ENCODE assay signal across 1 cellular context in the genomic region with DNA sequence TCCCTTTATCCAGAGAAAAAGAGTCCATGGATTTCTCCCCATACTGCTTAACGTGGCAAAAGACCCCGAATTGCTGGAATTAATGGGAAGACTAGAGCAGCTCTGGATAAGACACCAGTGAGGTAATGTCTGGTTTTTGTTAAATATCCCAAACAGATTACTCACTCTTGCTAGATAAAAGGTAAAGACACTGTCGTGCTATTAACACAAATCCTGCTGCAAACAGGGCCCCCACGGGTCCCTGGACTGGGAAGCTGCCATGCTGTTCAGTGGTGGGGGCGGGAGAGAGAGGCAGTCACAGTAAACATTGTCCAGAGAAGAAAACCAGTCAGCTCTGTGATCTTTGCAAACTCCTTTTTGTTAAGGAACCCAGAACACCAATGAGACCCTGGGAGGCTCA.
TF ChIP-seq lines count a peak whose summit lies in the region.

No MANE protein-coding gene starts in this region.

TF ChIP-seq in HEK293, 187 proteins besides CTCF, POLR2A, EP300 and RAD21 (continued from another document):
- TF ChIP-seq ZBTB20 (tag by site-specific recombination; IDR thresholded peaks at IDR 0.05) (peak; percentile 77), ZNF626 (tag by site-specific recombination; IDR thresholded peaks at IDR 0.05) (no peak), BCL11A (tag by site-specific recombination; IDR thresholded peaks at IDR 0.05; ENCODE audit: low read depth) (no peak), ZNF514 (tag by site-specific recombination; IDR thresholded peaks at IDR 0.05) (no peak), EGR2 (tag by site-specific recombination; IDR thresholded peaks at IDR 0.05; ENCODE audit: low read depth) (no peak), RBAK (tag by site-specific recombination; IDR thresholded peaks at IDR 0.05) (no peak), ZNF629 (tag by site-specific recombination; IDR thresholded peaks at IDR 0.05) (0 out of 2 replicates have a peak, but pooled peaks have one; percentile 47), PATZ1 (tag by site-specific recombination; IDR thresholded peaks at IDR 0.05) (peak; percentile 50), MEIS1 (CRISPR knock-in tag; IDR thresholded peaks at IDR 0.05; ENCODE audit: borderline replicate concordance) (no peak), ZNF146 (tag by site-specific recombination; IDR thresholded peaks at IDR 0.05) (no peak), KLF16 (tag by site-specific recombination; IDR thresholded peaks at IDR 0.05) (peak; percentile 61; the same call in 1 of the 2 replicates), ZNF501 (tag by site-specific recombination; IDR thresholded peaks at IDR 0.05) (no peak), ZNF623 (tag by site-specific recombination; IDR thresholded peaks at IDR 0.05) (no peak), ZNF114 (tag by site-specific recombination; IDR thresholded peaks at IDR 0.05) (no peak), ZSCAN16 (tag by site-specific recombination; IDR thresholded peaks at IDR 0.05) (no peak), ZBTB48 (tag by site-specific recombination; IDR thresholded peaks at IDR 0.05) (peak; percentile 37; the same call in 1 of the 2 replicates), ZNF610 (tag by site-specific recombination; IDR thresholded peaks at IDR 0.05; ENCODE audit: borderline replicate concordance) (no peak), ZBTB21 (tag by site-specific recombination; IDR thresholded peaks at IDR 0.05) (no peak), ZNF664 (tag by site-specific recombination; IDR thresholded peaks at IDR 0.05) (no peak), ZNF571 (tag by site-specific recombination; IDR thresholded peaks at IDR 0.05) (no peak), ZNF248 (tag by site-specific recombination; IDR thresholded peaks at IDR 0.05) (no peak), ZNF692 (tag by site-specific recombination; IDR thresholded peaks at IDR 0.05) (0 out of 2 replicates have a peak, but pooled peaks have one; percentile 51), ZNF366 (tag by site-specific recombination; conservative IDR thresholded peaks at IDR 0.05) (peak; percentile 63; the same call in 1 of the 2 replicates), ZNF280C (tag by site-specific recombination; IDR thresholded peaks at IDR 0.05) (no peak), KLF8 (tag by site-specific recombination; IDR thresholded peaks at IDR 0.05) (peak; percentile 14; the same call in 1 of the 2 replicates), ZNF175 (tag by site-specific recombination; IDR thresholded peaks at IDR 0.05) (no peak), GLIS2 (tag by site-specific recombination; IDR thresholded peaks at IDR 0.05) (peak; percentile 39; the same call in 1 of the 2 replicates), ZNF791 (tag by site-specific recombination; IDR thresholded peaks at IDR 0.05) (no peak)
- TF ChIP-seq, protein P1, sequence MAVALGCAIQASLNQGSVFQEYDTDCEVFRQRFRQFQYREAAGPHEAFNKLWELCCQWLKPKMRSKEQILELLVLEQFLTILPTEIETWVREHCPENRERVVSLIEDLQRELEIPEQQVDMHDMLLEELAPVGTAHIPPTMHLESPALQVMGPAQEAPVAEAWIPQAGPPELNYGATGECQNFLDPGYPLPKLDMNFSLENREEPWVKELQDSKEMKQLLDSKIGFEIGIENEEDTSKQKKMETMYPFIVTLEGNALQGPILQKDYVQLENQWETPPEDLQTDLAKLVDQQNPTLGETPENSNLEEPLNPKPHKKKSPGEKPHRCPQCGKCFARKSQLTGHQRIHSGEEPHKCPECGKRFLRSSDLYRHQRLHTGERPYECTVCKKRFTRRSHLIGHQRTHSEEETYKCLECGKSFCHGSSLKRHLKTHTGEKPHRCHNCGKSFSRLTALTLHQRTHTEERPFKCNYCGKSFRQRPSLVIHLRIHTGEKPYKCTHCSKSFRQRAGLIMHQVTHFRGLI (tag by site-specific recombination; IDR thresholded peaks at IDR 0.05), result no peak
- TF ChIP-seq, protein P2, sequence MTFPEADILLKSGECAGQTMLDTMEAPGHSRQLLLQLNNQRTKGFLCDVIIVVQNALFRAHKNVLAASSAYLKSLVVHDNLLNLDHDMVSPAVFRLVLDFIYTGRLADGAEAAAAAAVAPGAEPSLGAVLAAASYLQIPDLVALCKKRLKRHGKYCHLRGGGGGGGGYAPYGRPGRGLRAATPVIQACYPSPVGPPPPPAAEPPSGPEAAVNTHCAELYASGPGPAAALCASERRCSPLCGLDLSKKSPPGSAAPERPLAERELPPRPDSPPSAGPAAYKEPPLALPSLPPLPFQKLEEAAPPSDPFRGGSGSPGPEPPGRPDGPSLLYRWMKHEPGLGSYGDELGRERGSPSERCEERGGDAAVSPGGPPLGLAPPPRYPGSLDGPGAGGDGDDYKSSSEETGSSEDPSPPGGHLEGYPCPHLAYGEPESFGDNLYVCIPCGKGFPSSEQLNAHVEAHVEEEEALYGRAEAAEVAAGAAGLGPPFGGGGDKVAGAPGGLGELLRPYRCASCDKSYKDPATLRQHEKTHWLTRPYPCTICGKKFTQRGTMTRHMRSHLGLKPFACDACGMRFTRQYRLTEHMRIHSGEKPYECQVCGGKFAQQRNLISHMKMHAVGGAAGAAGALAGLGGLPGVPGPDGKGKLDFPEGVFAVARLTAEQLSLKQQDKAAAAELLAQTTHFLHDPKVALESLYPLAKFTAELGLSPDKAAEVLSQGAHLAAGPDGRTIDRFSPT (tag by site-specific recombination; IDR thresholded peaks at IDR 0.05), result peak; percentile 68
- TF ChIP-seq, protein P3, sequence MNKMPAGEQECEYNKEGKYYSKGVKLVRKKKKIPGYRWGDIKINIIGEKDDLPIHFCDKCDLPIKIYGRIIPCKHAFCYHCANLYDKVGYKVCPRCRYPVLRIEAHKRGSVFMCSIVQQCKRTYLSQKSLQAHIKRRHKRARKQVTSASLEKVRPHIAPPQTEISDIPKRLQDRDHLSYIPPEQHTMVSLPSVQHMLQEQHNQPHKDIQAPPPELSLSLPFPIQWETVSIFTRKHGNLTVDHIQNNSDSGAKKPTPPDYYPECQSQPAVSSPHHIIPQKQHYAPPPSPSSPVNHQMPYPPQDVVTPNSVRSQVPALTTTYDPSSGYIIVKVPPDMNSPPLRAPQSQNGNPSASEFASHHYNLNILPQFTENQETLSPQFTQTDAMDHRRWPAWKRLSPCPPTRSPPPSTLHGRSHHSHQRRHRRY (tag by site-specific recombination; IDR thresholded peaks at IDR 0.05), result no peak
- TF ChIP-seq, protein P4, sequence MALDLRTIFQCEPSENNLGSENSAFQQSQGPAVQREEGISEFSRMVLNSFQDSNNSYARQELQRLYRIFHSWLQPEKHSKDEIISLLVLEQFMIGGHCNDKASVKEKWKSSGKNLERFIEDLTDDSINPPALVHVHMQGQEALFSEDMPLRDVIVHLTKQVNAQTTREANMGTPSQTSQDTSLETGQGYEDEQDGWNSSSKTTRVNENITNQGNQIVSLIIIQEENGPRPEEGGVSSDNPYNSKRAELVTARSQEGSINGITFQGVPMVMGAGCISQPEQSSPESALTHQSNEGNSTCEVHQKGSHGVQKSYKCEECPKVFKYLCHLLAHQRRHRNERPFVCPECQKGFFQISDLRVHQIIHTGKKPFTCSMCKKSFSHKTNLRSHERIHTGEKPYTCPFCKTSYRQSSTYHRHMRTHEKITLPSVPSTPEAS (tag by site-specific recombination; IDR thresholded peaks at IDR 0.05), result no peak
- TF ChIP-seq, protein P5, sequence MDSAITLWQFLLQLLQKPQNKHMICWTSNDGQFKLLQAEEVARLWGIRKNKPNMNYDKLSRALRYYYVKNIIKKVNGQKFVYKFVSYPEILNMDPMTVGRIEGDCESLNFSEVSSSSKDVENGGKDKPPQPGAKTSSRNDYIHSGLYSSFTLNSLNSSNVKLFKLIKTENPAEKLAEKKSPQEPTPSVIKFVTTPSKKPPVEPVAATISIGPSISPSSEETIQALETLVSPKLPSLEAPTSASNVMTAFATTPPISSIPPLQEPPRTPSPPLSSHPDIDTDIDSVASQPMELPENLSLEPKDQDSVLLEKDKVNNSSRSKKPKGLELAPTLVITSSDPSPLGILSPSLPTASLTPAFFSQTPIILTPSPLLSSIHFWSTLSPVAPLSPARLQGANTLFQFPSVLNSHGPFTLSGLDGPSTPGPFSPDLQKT (IDR thresholded peaks at IDR 0.05; ENCODE audit: borderline replicate concordance, low read depth, low read length), result no peak
TF ChIP-seq in HEK293: peak in this region for 23.
